Comparison of ENCODE assay signal across 9 cellular contexts in the genomic region with DNA sequence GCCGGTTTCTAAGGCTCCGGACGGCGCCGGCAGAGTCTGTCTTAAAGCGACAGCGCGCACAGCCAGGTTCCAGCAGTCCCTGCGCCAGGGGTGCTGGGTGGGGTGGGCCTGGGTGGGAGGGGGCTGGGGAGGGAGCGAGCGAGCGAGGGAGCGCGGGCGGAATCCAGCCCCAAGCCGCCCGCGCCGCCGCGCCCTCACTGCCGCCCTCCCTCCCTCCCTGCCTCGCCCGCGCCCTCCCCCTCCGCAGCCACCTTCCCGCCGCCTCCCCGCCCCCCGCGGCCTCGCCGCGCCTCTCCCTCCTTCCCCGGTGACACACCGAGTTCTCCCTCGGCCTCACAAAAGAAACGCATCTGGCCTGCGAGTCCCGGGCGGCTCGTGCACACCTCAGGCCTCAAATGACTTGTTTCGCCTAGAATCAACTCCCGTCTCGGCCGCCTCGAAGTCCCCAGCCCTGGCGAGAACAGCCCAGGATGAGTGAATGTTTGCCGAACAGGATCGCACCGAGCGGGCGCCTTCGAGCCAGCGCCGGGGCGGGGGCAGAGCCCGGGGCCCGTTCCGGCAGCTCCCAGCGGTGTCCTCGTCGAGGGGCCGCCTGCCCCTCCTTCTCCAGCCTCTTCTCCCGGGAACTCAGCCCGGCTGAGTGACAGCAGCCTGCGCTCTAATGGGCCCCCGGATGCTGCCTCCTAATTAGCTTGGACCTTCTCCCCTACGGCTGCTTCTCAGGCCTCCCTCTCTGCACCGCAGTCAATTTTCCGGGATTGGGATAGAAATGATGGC. TPM values are rescaled to one million over a fixed set of nuclear protein-coding genes. Genes with fewer than 3 reads are reported as not detected.
DNase-seq lines count a peak whose midpoint lies in the region; ATAC-seq, FAIRE-seq and TF ChIP-seq lines count a peak whose summit lies in the region.
"Had no signal": no experiment of that assay in that cellular context is flagged by ENCODE, and none has a peak within 500 bp of the region (broad histone marks: within the 10 kb centered on the region; RNA-seq: fewer than 3 reads in every experiment).

TSS of gene PITX1 (minus strand) at position 43 of the 777 bp plus-strand sequence. CDS start 347 bp downstream, outside the sequence.

- H3K4me3 ChIP-seq in A673 (ENCODE audit: low read depth, low read length, poor library complexity, severe bottlenecking) (peak within 1 kb of the TSS; percentile 66), hepatocyte (peak within 1 kb of the TSS; percentile 93), small intestine (ENCODE audit: low read depth in 1 of 2, low read length in 2 of 2) (peak within 1 kb of the TSS; percentile 57 to 86)

- H3K27me3 Mint-ChIP-seq in activated naive CD4-positive, alpha-beta T cell treated with anti-CD3 and anti-CD28 coated beads for 36 hours (ENCODE audit: low read depth): peaks cover 77% of the 10 kb centered on the region

- POLR2A ChIA-PET in A673 (lab: Charles Lee; ENCODE audit: low non-redundant PET): no interaction called here

- no peak within 1 kb of the TSS for H3K27ac ChIP-seq in A673 (ENCODE audit: low read depth, low read length, poor library complexity, severe bottlenecking)
- H3K27ac ChIP-seq in hepatocyte: peak within 1 kb of the TSS; percentile 97
- peak within 1 kb of the TSS; percentile 85 to 93 for H3K27ac ChIP-seq in small intestine (ENCODE audit: low read depth in 1 of 2, low read length in 1 of 2)

- H3K27me3 ChIP-seq in A673 (replicated peaks; ENCODE audit: insufficient read depth, low read depth, low read length, poor library complexity) (peaks cover 70% of the 10 kb centered on the region), hepatocyte (peaks cover 64% of the 10 kb centered on the region), small intestine (ENCODE audit: control insufficient read depth in 2 of 2, insufficient read depth in 2 of 2, low read length in 2 of 2) (peaks cover 0 to 30% of the 10 kb centered on the region in 2 donors)

- DNase-seq in A673 (ENCODE audit: low spot score) (peak; percentile 46), NCI-H510A (lab: John Stamatoyannopoulos, UW) (peak; percentile 48), hepatocyte (ENCODE audit: low spot score) (peak; percentile 92), small intestine (peak; percentile 77), epidermal melanocyte (ENCODE audit: insufficient read length, low spot score) (no peak)
- peak; percentile 66 for DNase-seq in activated naive CD4-positive, alpha-beta T cell treated with anti-CD3 and anti-CD28 coated beads for 36 hours

- WGBS in hepatocyte (ENCODE audit: low lambda C conversion rate, missing lambda C conversion rate): 3% methylated on average over 45 of the region's 71 CpGs
- 2% methylated on average over 37 to 70 of the region's 71 CpGs for WGBS in small intestine, 3 donors

- TF ChIP-seq CTCF in A673 (conservative IDR thresholded peaks at IDR 0.05; ENCODE audit: low read depth, low read length): no peak
- no peak for TF ChIP-seq CTCF in hepatocyte (IDR thresholded peaks at IDR 0.05; ENCODE audit: poor library complexity)

- peak within 1 kb of the TSS; percentile 84 for H3K4me2 ChIP-seq in hepatocyte

- no TSS peak for BruUV-seq in A673 (replicated peaks; lab: Mats Ljungman, UMichigan)

- H3K4me3 Mint-ChIP-seq in activated naive CD4-positive, alpha-beta T cell treated with anti-CD3 and anti-CD28 coated beads for 36 hours: peak within 1 kb of the TSS; percentile 78

- H3K36me3 ChIP-seq in A673 (ENCODE audit: insufficient read depth, low read length, poor library complexity, severe bottlenecking): no peaks in the 10 kb centered on the region
- H3K36me3 ChIP-seq in hepatocyte (replicated peaks; ENCODE audit: insufficient read depth, low read depth): no peaks in the 10 kb centered on the region
- no peaks in the 10 kb centered on the region for H3K36me3 ChIP-seq in small intestine (ENCODE audit: control insufficient read depth in 2 of 2, insufficient read depth in 2 of 2, low read length in 2 of 2)

- CTCF ChIA-PET in A673 (lab: Charles Lee): no interaction called here
- CTCF ChIA-PET in activated naive CD4-positive, alpha-beta T cell treated with anti-CD3 and anti-CD28 coated beads for 36 hours (lab: Charles Lee): no interaction called here

- H3K9me3 ChIP-seq in A673 (ENCODE audit: low read depth, low read length, poor library complexity, severe bottlenecking) (no peaks in the 10 kb centered on the region), hepatocyte (ENCODE audit: low read depth) (no peaks in the 10 kb centered on the region), small intestine (ENCODE audit: control insufficient read depth, low read depth) (no peaks in the 10 kb centered on the region)

- no peaks in the 10 kb centered on the region for H3K9me3 Mint-ChIP-seq in activated naive CD4-positive, alpha-beta T cell treated with anti-CD3 and anti-CD28 coated beads for 36 hours

- no peaks in the 10 kb centered on the region for H3K9me2 ChIP-seq in hepatocyte (replicated peaks; ENCODE audit: insufficient read depth)

- intact Hi-C loops in A673 (cut with micrococcal nuclease; ENCODE audit: unreplicated experiment): loop anchor here (5.0 kb wide), 1 partner anchor 278 kb away; no protein-coding TSS in a partner anchor
- intact Hi-C loops in activated naive CD4-positive, alpha-beta T cell treated with anti-CD3 and anti-CD28 coated beads for 36 hours (cut with micrococcal nuclease): loop anchor here (5.0 kb wide), 2 partner anchors 72 to 112 kb away; no protein-coding TSS in a partner anchor

- no peak for FAIRE-seq in small intestine (lab: Jason Lieb, UNC)

- no peaks in the 10 kb centered on the region for H3K36me3 Mint-ChIP-seq in activated naive CD4-positive, alpha-beta T cell treated with anti-CD3 and anti-CD28 coated beads for 36 hours (ENCODE audit: low read depth)

- H3K4me1 Mint-ChIP-seq in activated naive CD4-positive, alpha-beta T cell treated with anti-CD3 and anti-CD28 coated beads for 36 hours (ENCODE audit: low read depth): peaks cover 35% of the 10 kb centered on the region

- H3K4me1 ChIP-seq in A673 (ENCODE audit: insufficient read depth, low read length, poor library complexity, severe bottlenecking) (peaks cover 4% of the 10 kb centered on the region), hepatocyte (ENCODE audit: insufficient read depth) (peaks cover 20% of the 10 kb centered on the region), small intestine (ENCODE audit: control insufficient read depth in 2 of 2, insufficient read depth in 1 of 2, low read depth in 1 of 2, low read length in 1 of 2) (no peaks in the 10 kb centered on the region)

- ATAC-seq in GM18909 (IDR thresholded peaks at IDR 0.05; ENCODE audit: poor library complexity, unreplicated experiment) (peak; percentile 8), HG02763 (IDR thresholded peaks at IDR 0.05; ENCODE audit: unreplicated experiment) (no peak)

- H4K20me1 ChIP-seq in hepatocyte (ENCODE audit: insufficient read depth, poor library complexity, severe bottlenecking): peaks cover 18% of the 10 kb centered on the region

- peak within 1 kb of the TSS; percentile 26 for H2AFZ ChIP-seq in hepatocyte

- peaks cover 86% of the 10 kb centered on the region for H3K79me2 ChIP-seq in hepatocyte

- H3K27ac Mint-ChIP-seq in activated naive CD4-positive, alpha-beta T cell treated with anti-CD3 and anti-CD28 coated beads for 36 hours: no peak within 1 kb of the TSS

RNA-seq across cellular contexts. Expression of gene PITX1, which starts in this region (rescaled TPM):
- total RNA-seq in A673 (2021) (1.8 and 2.0 TPM in 2 replicates), hepatocyte (62.9 and 64.9 TPM in 2 replicates)
- under 1 TPM in 1 of 2 experiments, not detected in 1; 0.25 TPM for total RNA-seq in activated naive CD4-positive, alpha-beta T cell treated with anti-CD3 and anti-CD28 coated beads for 36 hours
- polyA plus RNA-seq in hepatocyte (141 and 156 TPM in 2 replicates), small intestine (10 to 100 TPM in 2 of 3 donors, 1 to 10 TPM in 1; 5.4 to 30.0 (median 12.2) TPM)
- total RNA-seq: lung microvascular endothelial cell had no signal

Comparison
In these comparisons a context has a peak if more than half of its experiments do, and no peak if none do; other contexts are left out.
1. RNA of gene PITX1 (total RNA-seq): 62.9 to 64.9 TPM in hepatocyte; 1.8 to 2.0 TPM in A673 and 0.25 TPM in activated naive CD4-positive, alpha-beta T cell treated with anti-CD3 and anti-CD28 coated beads for 36 hours; every median in the first group is over 10 times any median in the second.
2. Peak in DNase-seq in activated naive CD4-positive, alpha-beta T cell treated with anti-CD3 and anti-CD28 coated beads for 36 hours; RNA of the gene not detected or under 1 TPM.
3. Peak in every context shown above with its lines, with median percentiles within 50 percentile points of each other: H3K4me3 ChIP-seq.